13 cellular contexts compared by ENCODE assay signal in genomic region chr4:74969507-74970474, GRCh38. TPM values are rescaled to one million over a fixed set of nuclear protein-coding genes. Genes with fewer than 3 reads are reported as not detected.
DNase-seq lines count a peak whose midpoint lies in the region; ATAC-seq and TF ChIP-seq lines count a peak whose summit lies in the region.
"Had no signal": no experiment of that assay in that cellular context is flagged by ENCODE, and none has a peak within 500 bp of the region (broad histone marks: within the 10 kb centered on the region; RNA-seq: fewer than 3 reads in every experiment).

No MANE protein-coding gene starts in this region.

- no peaks in the 10 kb centered on the region for H3K9me3 ChIP-seq in A673 (ENCODE audit: low read depth, low read length, poor library complexity, severe bottlenecking)
- no peaks in the 10 kb centered on the region for H3K9me3 ChIP-seq in CD4-positive, alpha-beta T cell (ENCODE audit: control insufficient read depth, low read length)

- peaks cover 52% of the 10 kb centered on the region for H3K4me1 Mint-ChIP-seq in nephron
- no peaks in the 10 kb centered on the region for H3K4me1 Mint-ChIP-seq in CD4-positive, alpha-beta T cell (ENCODE audit: low read depth)
- H3K4me1 Mint-ChIP-seq: activated naive CD8-positive, alpha-beta T cell treated with anti-CD3 and anti-CD28 coated beads, Interleukin-2, amount 10 ng/mL, durations not matched to agents 7 days and 5 days had no signal

- no peaks in the 10 kb centered on the region for H3K27me3 ChIP-seq in A673 (replicated peaks; ENCODE audit: insufficient read depth, low read depth, low read length, poor library complexity)
- H3K27me3 ChIP-seq in CD4-positive, alpha-beta T cell (ENCODE audit: control insufficient read depth, insufficient read depth, low read length): no peaks in the 10 kb centered on the region

- DNase-seq in A673 (ENCODE audit: low spot score) (peak; percentile 0), NCI-H2171 treated with DMSO at 0.1 percent for 48 hours (lab: John Stamatoyannopoulos, UW) (peak; percentile 69), fibroblast of pulmonary artery (ENCODE audit: low read depth) (peak; percentile 1), NCI-H2227 (lab: John Stamatoyannopoulos, UW; ENCODE audit: unreplicated experiment) (no peak)
- no peak for DNase-seq in CD4-positive, alpha-beta T cell
- DNase-seq: activated CD8-positive, alpha-beta T cell treated with anti-CD3 and anti-CD28 coated beads, Interleukin-2, amount 10 ng/mL, durations not matched to agents 7 days and 5 days; activated naive CD8-positive, alpha-beta T cell treated with anti-CD3 and anti-CD28 coated beads, Interleukin-2, amount 10 ng/mL, durations not matched to agents 7 days and 5 days; effector memory CD8-positive, alpha-beta T cell; NCI-H510A treated with DMSO at 0.1 percent for 48 hours; nucleus accumbens had no signal

- H3K27ac ChIP-seq in A673 (ENCODE audit: low read depth, low read length, poor library complexity, severe bottlenecking): no peak overlapping the region
- H3K27ac ChIP-seq in CD4-positive, alpha-beta T cell (ENCODE audit: low read depth, low read length): no peak overlapping the region

- TF ChIP-seq CTCF in A673 (conservative IDR thresholded peaks at IDR 0.05; ENCODE audit: low read depth, low read length): no peak
- peak; percentile 10 for TF ChIP-seq CTCF in fibroblast of pulmonary artery (IDR thresholded peaks at IDR 0.05; ENCODE audit: low read length, missing control alignments)
- no peak for TF ChIP-seq CTCF in nephron (IDR thresholded peaks at IDR 0.05; ENCODE audit: unreplicated experiment in 3 of 3)
- no peak for TF ChIP-seq CTCF in CD4-positive, alpha-beta T cell (IDR thresholded peaks at IDR 0.05)

- POLR2A ChIA-PET in A673 (lab: Charles Lee; ENCODE audit: low non-redundant PET): no interaction called here
- POLR2A ChIA-PET in CD4-positive, alpha-beta T cell (lab: Charles Lee): no interaction called here

- CTCF ChIA-PET in A673 (lab: Charles Lee): no interaction called here
- CTCF ChIA-PET in CD4-positive, alpha-beta T cell (lab: Charles Lee): no interaction called here

- intact Hi-C loops in A673 (cut with micrococcal nuclease; ENCODE audit: unreplicated experiment): no loop called here
- intact Hi-C loops in CD4-positive, alpha-beta T cell (cut with DNase I, micrococcal nuclease): no loop called here

- no TSS peak for BruUV-seq in A673 (replicated peaks; lab: Mats Ljungman, UMichigan)

- no peak overlapping the region for H3K4me3 Mint-ChIP-seq in nephron
- H3K4me3 Mint-ChIP-seq in CD4-positive, alpha-beta T cell: no peak overlapping the region
- H3K4me3 Mint-ChIP-seq: activated CD8-positive, alpha-beta T cell treated with anti-CD3 and anti-CD28 coated beads, Interleukin-2, amount 10 ng/mL, durations not matched to agents 7 days and 5 days; activated naive CD8-positive, alpha-beta T cell treated with anti-CD3 and anti-CD28 coated beads, Interleukin-2, amount 10 ng/mL, durations not matched to agents 7 days and 5 days; effector memory CD8-positive, alpha-beta T cell had no signal

- H3K27ac Mint-ChIP-seq in nephron: peak overlapping the region in 2 of 3 experiments; percentile 4 to 52
- no peak overlapping the region for H3K27ac Mint-ChIP-seq in CD4-positive, alpha-beta T cell
- H3K27ac Mint-ChIP-seq: activated CD8-positive, alpha-beta T cell treated with anti-CD3 and anti-CD28 coated beads, Interleukin-2, amount 10 ng/mL, durations not matched to agents 7 days and 5 days; activated naive CD8-positive, alpha-beta T cell treated with anti-CD3 and anti-CD28 coated beads, Interleukin-2, amount 10 ng/mL, durations not matched to agents 7 days and 5 days had no signal

- H3K36me3 ChIP-seq in A673 (ENCODE audit: insufficient read depth, low read length, poor library complexity, severe bottlenecking): no peaks in the 10 kb centered on the region

- H3K4me3 ChIP-seq in A673 (ENCODE audit: low read depth, low read length, poor library complexity, severe bottlenecking): no peak overlapping the region
- no peak overlapping the region for H3K4me3 ChIP-seq in fibroblast of pulmonary artery (replicated peaks; ENCODE audit: low read depth, low read length)

- no peaks in the 10 kb centered on the region for H3K27me3 Mint-ChIP-seq in nephron (ENCODE audit: low read depth)
- H3K27me3 Mint-ChIP-seq in CD4-positive, alpha-beta T cell: no peaks in the 10 kb centered on the region
- H3K27me3 Mint-ChIP-seq: effector memory CD8-positive, alpha-beta T cell had no signal

- peaks cover 5% of the 10 kb centered on the region for H3K36me3 Mint-ChIP-seq in nephron (ENCODE audit: low read depth)
- H3K36me3 Mint-ChIP-seq in CD4-positive, alpha-beta T cell (ENCODE audit: low read depth): no peaks in the 10 kb centered on the region
- H3K36me3 Mint-ChIP-seq: activated naive CD8-positive, alpha-beta T cell treated with anti-CD3 and anti-CD28 coated beads, Interleukin-2, amount 10 ng/mL, durations not matched to agents 7 days and 5 days had no signal

- peaks cover 9% of the 10 kb centered on the region for H3K9me3 Mint-ChIP-seq in nephron
- H3K9me3 Mint-ChIP-seq in CD4-positive, alpha-beta T cell: peaks cover 2% of the 10 kb centered on the region
- H3K9me3 Mint-ChIP-seq: activated naive CD8-positive, alpha-beta T cell treated with anti-CD3 and anti-CD28 coated beads, Interleukin-2, amount 10 ng/mL, durations not matched to agents 7 days and 5 days had no signal

- ATAC-seq in GM19452 (IDR thresholded peaks at IDR 0.05; ENCODE audit: unreplicated experiment) (no peak), GM19455 (IDR thresholded peaks at IDR 0.05; ENCODE audit: unreplicated experiment) (no peak)
- no peak for ATAC-seq in CD4-positive, alpha-beta T cell (ENCODE audit: poor library complexity)
- ATAC-seq: activated CD8-positive, alpha-beta T cell treated with anti-CD3 and anti-CD28 coated beads, Interleukin-2, amount 10 ng/mL, durations not matched to agents 7 days and 5 days; effector memory CD8-positive, alpha-beta T cell had no signal

- no peaks in the 10 kb centered on the region for H3K4me1 ChIP-seq in A673 (ENCODE audit: insufficient read depth, low read length, poor library complexity, severe bottlenecking)

RNA-seq across cellular contexts. Expression of gene PARM1, which starts 36.9 kb away (rescaled TPM):
- total RNA-seq in A673 (2021): 12.3 and 12.9 TPM in 2 replicates
- total RNA-seq in CD4-positive, alpha-beta T cell: under 1 TPM; 0.05 to 0.06 TPM
- total RNA-seq: activated CD8-positive, alpha-beta T cell treated with anti-CD3 and anti-CD28 coated beads, Interleukin-2, amount 10 ng/mL, durations not matched to agents 7 days and 5 days; activated naive CD8-positive, alpha-beta T cell treated with anti-CD3 and anti-CD28 coated beads, Interleukin-2, amount 10 ng/mL, durations not matched to agents 7 days and 5 days had no signal

Comparison
In these comparisons a context has a peak if more than half of its experiments do, and no peak if none do; other contexts are left out.
1. DNase-seq: peak in A673 (single experiment), NCI-H2171 treated with DMSO at 0.1 percent for 48 hours (single experiment) and fibroblast of pulmonary artery (single experiment); none in NCI-H2227 (single experiment) and CD4-positive, alpha-beta T cell (0 of 10).
2. RNA of gene PARM1, which starts 36.9 kb away (total RNA-seq): 12.3 to 12.9 TPM in A673; 0.05 to 0.06 TPM in CD4-positive, alpha-beta T cell; every median in the first group is over 10 times any median in the second.